In the genomic region with DNA sequence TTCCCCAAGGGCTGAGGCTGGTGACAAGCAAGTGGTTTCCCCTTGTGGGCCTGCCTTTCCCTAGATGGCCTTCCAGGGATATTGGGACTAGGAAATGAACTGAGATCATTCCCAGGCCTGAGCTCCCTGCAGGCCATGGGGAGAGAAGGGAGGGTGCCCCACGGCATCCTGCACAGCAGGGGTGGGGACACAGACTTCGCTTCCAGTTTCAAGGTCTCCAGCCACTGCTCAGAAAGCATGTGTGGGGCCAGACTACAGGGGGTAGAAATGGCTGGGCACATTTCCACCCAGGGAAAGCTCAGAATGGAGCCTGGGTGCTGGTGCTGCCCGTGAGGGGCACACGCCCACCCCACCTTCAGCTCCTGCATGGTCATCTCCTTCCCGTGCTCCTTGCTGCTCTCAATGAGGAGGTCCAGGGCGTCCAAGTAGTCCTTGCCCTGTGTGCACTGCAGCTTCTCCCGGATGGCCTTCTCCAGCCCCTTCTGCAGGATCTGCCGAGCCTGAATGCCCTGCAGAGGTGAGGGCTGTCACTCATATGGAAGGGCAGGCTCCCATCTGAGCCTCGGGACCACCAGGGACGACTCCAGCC, we compare ENCODE assay signal across 25 cellular contexts. TPM values are rescaled to one million over a fixed set of nuclear protein-coding genes. Genes with fewer than 3 reads are reported as not detected.
A peak's percentile ranks its signal among the peaks of the same experiment; 100 is the strongest.
DNase-seq lines count a peak whose midpoint lies in the region; ATAC-seq and TF ChIP-seq lines count a peak whose summit lies in the region.
"Had no signal": no experiment of that assay in that cellular context is flagged by ENCODE, and none has a peak within 500 bp of the region (broad histone marks: within the 10 kb centered on the region; RNA-seq: fewer than 3 reads in every experiment).

No MANE protein-coding gene starts in this region.

- H3K27me3 Mint-ChIP-seq in chondrocyte (ENCODE audit: low read depth) = peaks cover 1% of the 10 kb centered on the region

- H3K9me3 ChIP-seq in BLaER1 (no peaks in the 10 kb centered on the region), osteoblast (ENCODE audit: low read depth, low read length) (no peaks in the 10 kb centered on the region)

- peaks cover 11% of the 10 kb centered on the region for H3K4me1 Mint-ChIP-seq in chondrocyte (ENCODE audit: low read depth)

- H4K20me1 ChIP-seq in BLaER1 (no peaks in the 10 kb centered on the region), osteoblast (ENCODE audit: insufficient read depth, low read length) (no peaks in the 10 kb centered on the region)

- H3K4me1 ChIP-seq in BLaER1 (peaks cover 49% of the 10 kb centered on the region), osteoblast (ENCODE audit: insufficient read depth, low read length) (no peaks in the 10 kb centered on the region)

- no peak for TF ChIP-seq CTCF in chondrocyte (IDR thresholded peaks at IDR 0.05)
- no peak for TF ChIP-seq CTCF in osteoblast (IDR thresholded peaks at IDR 0.05; ENCODE audit: extremely low read depth, low read depth, low read length)

- no peaks in the 10 kb centered on the region for H3K36me3 Mint-ChIP-seq in chondrocyte (ENCODE audit: low read depth)
- H3K36me3 Mint-ChIP-seq: CD8-positive, alpha-beta memory T cell had no signal

- peak; percentile 24 for DNase-seq in activated CD4-positive, CD25-positive, alpha-beta regulatory T cell treated with anti-CD3 and anti-CD28 coated beads, Interleukin-2, amount 50 U/mL, for 72 hours
- DNase-seq in activated CD4-positive, CD25-positive, alpha-beta regulatory T cell (lab: John Stamatoyannopoulos, UW) = no peak
- peak; percentile 62 for DNase-seq in chondrocyte (ENCODE audit: low spot score)
- peak; percentile 80 for DNase-seq in osteoblast (ENCODE audit: insufficient read length, low spot score, missing footprints)
- DNase-seq in substantia nigra (lab: John Stamatoyannopoulos, UW) = no peak
- DNase-seq: 8988T, Calu3, DMS153, IMR-90, NCI-H1092 treated with DMSO at 0.1 percent for 48 hours, NCI-H1436 treated with DMSO at 0.1 percent for 48 hours, NCI-H2029, NCI-H226, NCI-H524, NCI-H774 had no signal

- no peaks in the 10 kb centered on the region for H3K79me2 ChIP-seq in osteoblast (ENCODE audit: insufficient read depth, low read length)

- no peak overlapping the region for H2AFZ ChIP-seq in osteoblast (ENCODE audit: low read length)
- H2AFZ ChIP-seq: GM23338 had no signal

- H3K4me3 Mint-ChIP-seq in chondrocyte (ENCODE audit: unreplicated experiment) = no peak overlapping the region
- H3K4me3 Mint-ChIP-seq: CD8-positive, alpha-beta memory T cell; GM23338 had no signal

- H3K4me2 ChIP-seq in BLaER1 (peak overlapping the region; percentile 62), osteoblast (ENCODE audit: insufficient read depth, low read length) (no peak overlapping the region)
- H3K4me2 ChIP-seq: GM23338, KMS-11 had no signal

- no peak overlapping the region for H3K27ac Mint-ChIP-seq in chondrocyte (ENCODE audit: unreplicated experiment)
- H3K27ac Mint-ChIP-seq: CD8-positive, alpha-beta memory T cell; GM23338 had no signal

- H3K4me3 ChIP-seq in BLaER1 (no peak overlapping the region), osteoblast (ENCODE audit: insufficient read depth, low read length) (no peak overlapping the region)
- H3K4me3 ChIP-seq: GM23338 had no signal

- H3K27me3 ChIP-seq in BLaER1 = no peaks in the 10 kb centered on the region
- H3K27me3 ChIP-seq in osteoblast (ENCODE audit: insufficient read depth, low read length) = peaks cover 20% of the 10 kb centered on the region

- H3K9me3 Mint-ChIP-seq in chondrocyte (ENCODE audit: low read depth) = no peaks in the 10 kb centered on the region
- H3K9me3 Mint-ChIP-seq: CD8-positive, alpha-beta memory T cell; GM23338 had no signal

- H3K27ac ChIP-seq in BLaER1 (no peak overlapping the region), osteoblast (ENCODE audit: low read depth, low read length) (no peak overlapping the region), substantia nigra (ENCODE audit: low read depth, low read length, poor library complexity, severe bottlenecking) (no peak overlapping the region)
- H3K27ac ChIP-seq: C4-2B, KMS-11 had no signal

- H3K9ac ChIP-seq in BLaER1 = no peak overlapping the region
- H3K9ac ChIP-seq: KMS-11 had no signal

- H3K36me3 ChIP-seq in BLaER1 (no peaks in the 10 kb centered on the region), osteoblast (ENCODE audit: insufficient read depth, low read length) (no peaks in the 10 kb centered on the region)

- no peak for ATAC-seq in HG02938 (IDR thresholded peaks at IDR 0.05; ENCODE audit: unreplicated experiment)
- ATAC-seq: GM23338, HCT116, Panc1, Right ventricle myocardium inferior had no signal

RNA-seq across cellular contexts. Expression of gene CYP26B1, which starts 13.2 kb away (rescaled TPM):
- 2.7 to 4.9 TPM (median 4.7 TPM) in 3 replicates for total RNA-seq in chondrocyte
- under 0.01 TPM in 2 replicates for total RNA-seq in osteoblast
- total RNA-seq: CD8-positive, alpha-beta memory T cell; G401; IMR-90 had no signal

Comparison
In these comparisons a context has a peak if more than half of its experiments do, and no peak if none do; other contexts are left out.
1. DNase-seq: peak in activated CD4-positive, CD25-positive, alpha-beta regulatory T cell treated with anti-CD3 and anti-CD28 coated beads, Interleukin-2, amount 50 U/mL, for 72 hours (single experiment), chondrocyte (single experiment) and osteoblast (single experiment); none in activated CD4-positive, CD25-positive, alpha-beta regulatory T cell (0 of 4) and substantia nigra (0 of 49).